In the genomic region with DNA sequence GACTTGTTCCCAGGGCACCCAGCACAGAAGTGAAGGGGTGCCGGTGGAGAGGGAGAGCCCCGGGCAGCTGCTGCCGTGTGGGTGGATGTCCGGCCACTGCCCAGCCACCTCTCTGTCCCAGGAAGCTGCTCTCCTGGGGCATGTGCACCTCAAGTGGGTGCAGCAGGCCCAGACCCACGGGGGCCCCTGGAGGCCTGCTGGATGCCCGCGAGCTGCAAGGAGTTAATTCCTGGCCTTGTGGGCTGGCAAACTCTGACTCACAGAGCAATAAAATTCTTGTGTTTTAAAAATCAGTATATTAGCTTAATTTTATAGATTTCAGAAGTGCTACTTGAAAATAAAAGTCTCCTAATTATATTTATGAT, we compare ENCODE assay signal across 1 cellular context.
TF ChIP-seq lines count a peak whose summit lies in the region.

No MANE protein-coding gene starts in this region.

TF ChIP-seq in H1, 55 proteins besides CTCF, POLR2A, EP300 and RAD21 (continued from another document):
- TF ChIP-seq, protein P1, sequence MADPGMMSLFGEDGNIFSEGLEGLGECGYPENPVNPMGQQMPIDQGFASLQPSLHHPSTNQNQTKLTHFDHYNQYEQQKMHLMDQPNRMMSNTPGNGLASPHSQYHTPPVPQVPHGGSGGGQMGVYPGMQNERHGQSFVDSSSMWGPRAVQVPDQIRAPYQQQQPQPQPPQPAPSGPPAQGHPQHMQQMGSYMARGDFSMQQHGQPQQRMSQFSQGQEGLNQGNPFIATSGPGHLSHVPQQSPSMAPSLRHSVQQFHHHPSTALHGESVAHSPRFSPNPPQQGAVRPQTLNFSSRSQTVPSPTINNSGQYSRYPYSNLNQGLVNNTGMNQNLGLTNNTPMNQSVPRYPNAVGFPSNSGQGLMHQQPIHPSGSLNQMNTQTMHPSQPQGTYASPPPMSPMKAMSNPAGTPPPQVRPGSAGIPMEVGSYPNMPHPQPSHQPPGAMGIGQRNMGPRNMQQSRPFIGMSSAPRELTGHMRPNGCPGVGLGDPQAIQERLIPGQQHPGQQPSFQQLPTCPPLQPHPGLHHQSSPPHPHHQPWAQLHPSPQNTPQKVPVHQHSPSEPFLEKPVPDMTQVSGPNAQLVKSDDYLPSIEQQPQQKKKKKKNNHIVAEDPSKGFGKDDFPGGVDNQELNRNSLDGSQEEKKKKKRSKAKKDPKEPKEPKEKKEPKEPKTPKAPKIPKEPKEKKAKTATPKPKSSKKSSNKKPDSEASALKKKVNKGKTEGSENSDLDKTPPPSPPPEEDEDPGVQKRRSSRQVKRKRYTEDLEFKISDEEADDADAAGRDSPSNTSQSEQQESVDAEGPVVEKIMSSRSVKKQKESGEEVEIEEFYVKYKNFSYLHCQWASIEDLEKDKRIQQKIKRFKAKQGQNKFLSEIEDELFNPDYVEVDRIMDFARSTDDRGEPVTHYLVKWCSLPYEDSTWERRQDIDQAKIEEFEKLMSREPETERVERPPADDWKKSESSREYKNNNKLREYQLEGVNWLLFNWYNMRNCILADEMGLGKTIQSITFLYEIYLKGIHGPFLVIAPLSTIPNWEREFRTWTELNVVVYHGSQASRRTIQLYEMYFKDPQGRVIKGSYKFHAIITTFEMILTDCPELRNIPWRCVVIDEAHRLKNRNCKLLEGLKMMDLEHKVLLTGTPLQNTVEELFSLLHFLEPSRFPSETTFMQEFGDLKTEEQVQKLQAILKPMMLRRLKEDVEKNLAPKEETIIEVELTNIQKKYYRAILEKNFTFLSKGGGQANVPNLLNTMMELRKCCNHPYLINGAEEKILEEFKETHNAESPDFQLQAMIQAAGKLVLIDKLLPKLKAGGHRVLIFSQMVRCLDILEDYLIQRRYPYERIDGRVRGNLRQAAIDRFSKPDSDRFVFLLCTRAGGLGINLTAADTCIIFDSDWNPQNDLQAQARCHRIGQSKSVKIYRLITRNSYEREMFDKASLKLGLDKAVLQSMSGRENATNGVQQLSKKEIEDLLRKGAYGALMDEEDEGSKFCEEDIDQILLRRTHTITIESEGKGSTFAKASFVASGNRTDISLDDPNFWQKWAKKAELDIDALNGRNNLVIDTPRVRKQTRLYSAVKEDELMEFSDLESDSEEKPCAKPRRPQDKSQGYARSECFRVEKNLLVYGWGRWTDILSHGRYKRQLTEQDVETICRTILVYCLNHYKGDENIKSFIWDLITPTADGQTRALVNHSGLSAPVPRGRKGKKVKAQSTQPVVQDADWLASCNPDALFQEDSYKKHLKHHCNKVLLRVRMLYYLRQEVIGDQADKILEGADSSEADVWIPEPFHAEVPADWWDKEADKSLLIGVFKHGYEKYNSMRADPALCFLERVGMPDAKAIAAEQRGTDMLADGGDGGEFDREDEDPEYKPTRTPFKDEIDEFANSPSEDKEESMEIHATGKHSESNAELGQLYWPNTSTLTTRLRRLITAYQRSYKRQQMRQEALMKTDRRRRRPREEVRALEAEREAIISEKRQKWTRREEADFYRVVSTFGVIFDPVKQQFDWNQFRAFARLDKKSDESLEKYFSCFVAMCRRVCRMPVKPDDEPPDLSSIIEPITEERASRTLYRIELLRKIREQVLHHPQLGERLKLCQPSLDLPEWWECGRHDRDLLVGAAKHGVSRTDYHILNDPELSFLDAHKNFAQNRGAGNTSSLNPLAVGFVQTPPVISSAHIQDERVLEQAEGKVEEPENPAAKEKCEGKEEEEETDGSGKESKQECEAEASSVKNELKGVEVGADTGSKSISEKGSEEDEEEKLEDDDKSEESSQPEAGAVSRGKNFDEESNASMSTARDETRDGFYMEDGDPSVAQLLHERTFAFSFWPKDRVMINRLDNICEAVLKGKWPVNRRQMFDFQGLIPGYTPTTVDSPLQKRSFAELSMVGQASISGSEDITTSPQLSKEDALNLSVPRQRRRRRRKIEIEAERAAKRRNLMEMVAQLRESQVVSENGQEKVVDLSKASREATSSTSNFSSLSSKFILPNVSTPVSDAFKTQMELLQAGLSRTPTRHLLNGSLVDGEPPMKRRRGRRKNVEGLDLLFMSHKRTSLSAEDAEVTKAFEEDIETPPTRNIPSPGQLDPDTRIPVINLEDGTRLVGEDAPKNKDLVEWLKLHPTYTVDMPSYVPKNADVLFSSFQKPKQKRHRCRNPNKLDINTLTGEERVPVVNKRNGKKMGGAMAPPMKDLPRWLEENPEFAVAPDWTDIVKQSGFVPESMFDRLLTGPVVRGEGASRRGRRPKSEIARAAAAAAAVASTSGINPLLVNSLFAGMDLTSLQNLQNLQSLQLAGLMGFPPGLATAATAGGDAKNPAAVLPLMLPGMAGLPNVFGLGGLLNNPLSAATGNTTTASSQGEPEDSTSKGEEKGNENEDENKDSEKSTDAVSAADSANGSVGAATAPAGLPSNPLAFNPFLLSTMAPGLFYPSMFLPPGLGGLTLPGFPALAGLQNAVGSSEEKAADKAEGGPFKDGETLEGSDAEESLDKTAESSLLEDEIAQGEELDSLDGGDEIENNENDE (IDR thresholded peaks at IDR 0.05; ENCODE audit: insufficient replicate concordance, low read length), result no peak
- no peak for TF ChIP-seq HDAC2 (IDR thresholded peaks at IDR 0.05; ENCODE audit: borderline replicate concordance in 1 of 2, low read depth in 2 of 2, low read length in 2 of 2)
- no peak for TF ChIP-seq KDM5A (IDR thresholded peaks at IDR 0.05; ENCODE audit: low read length)
- no peak for TF ChIP-seq GTF2F1 (IDR thresholded peaks at IDR 0.05; ENCODE audit: borderline replicate concordance, low read depth, low read length)
- TF ChIP-seq, protein P2, sequence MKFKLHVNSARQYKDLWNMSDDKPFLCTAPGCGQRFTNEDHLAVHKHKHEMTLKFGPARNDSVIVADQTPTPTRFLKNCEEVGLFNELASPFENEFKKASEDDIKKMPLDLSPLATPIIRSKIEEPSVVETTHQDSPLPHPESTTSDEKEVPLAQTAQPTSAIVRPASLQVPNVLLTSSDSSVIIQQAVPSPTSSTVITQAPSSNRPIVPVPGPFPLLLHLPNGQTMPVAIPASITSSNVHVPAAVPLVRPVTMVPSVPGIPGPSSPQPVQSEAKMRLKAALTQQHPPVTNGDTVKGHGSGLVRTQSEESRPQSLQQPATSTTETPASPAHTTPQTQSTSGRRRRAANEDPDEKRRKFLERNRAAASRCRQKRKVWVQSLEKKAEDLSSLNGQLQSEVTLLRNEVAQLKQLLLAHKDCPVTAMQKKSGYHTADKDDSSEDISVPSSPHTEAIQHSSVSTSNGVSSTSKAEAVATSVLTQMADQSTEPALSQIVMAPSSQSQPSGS (IDR thresholded peaks at IDR 0.05; ENCODE audit: low read length), result no peak
- TF ChIP-seq SRF (IDR thresholded peaks at IDR 0.05; ENCODE audit: low read depth, low read length), result no peak
- no peak for TF ChIP-seq HDAC6 (IDR thresholded peaks at IDR 0.05; ENCODE audit: low read depth, low read length)
- no peak for TF ChIP-seq GABPA (IDR thresholded peaks at IDR 0.05; ENCODE audit: borderline replicate concordance, insufficient read depth, low read length)
- TF ChIP-seq, protein P3, sequence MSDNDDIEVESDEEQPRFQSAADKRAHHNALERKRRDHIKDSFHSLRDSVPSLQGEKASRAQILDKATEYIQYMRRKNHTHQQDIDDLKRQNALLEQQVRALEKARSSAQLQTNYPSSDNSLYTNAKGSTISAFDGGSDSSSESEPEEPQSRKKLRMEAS (IDR thresholded peaks at IDR 0.05), result no peak
